In genomic region chr19:49338691-49339363, GRCh38 we compare ENCODE assay signal across 9 cellular contexts. TPM values are rescaled to one million over a fixed set of nuclear protein-coding genes. Genes with fewer than 3 reads are reported as not detected.
DNase-seq lines count a peak whose midpoint lies in the region; ATAC-seq, FAIRE-seq and TF ChIP-seq lines count a peak whose summit lies in the region.
"Had no signal": no experiment of that assay in that cellular context is flagged by ENCODE, and none has a peak within 500 bp of the region (broad histone marks: within the 10 kb centered on the region; RNA-seq: fewer than 3 reads in every experiment).

No MANE protein-coding gene starts in this region.

- no peak overlapping the region for H4K91ac ChIP-seq in H1 (replicated peaks; ENCODE audit: insufficient read length, low read length)

- peaks cover 13% of the 10 kb centered on the region for H3K23me2 ChIP-seq in H1 (ENCODE audit: low read depth, low read length)

- H3K27ac ChIP-seq in H1 (ENCODE audit: low read depth, low read length) (peak overlapping the region; percentile 49; the same call in 1 of the 2 replicates), mesendoderm (ENCODE audit: low read depth, low read length) (peak overlapping the region; percentile 53)

- no peaks in the 10 kb centered on the region for H3K9me3 ChIP-seq in H1 (ENCODE audit: insufficient read depth in 2 of 2, low read depth in 1 of 2, low read length in 1 of 2)

- H3K23ac ChIP-seq in H1 (ENCODE audit: insufficient read length) (no peak overlapping the region), mesendoderm (ENCODE audit: low read length) (no peak overlapping the region)

- DNase-seq in DMS153 treated with DMSO at 0.1 percent for 48 hours (lab: John Stamatoyannopoulos, UW; ENCODE audit: unreplicated experiment) (peak; percentile 84), NCI-H2196 treated with DMSO at 0.1 percent for 48 hours (lab: John Stamatoyannopoulos, UW; ENCODE audit: unreplicated experiment) (peak; percentile 93), H1 (ENCODE audit: low read depth in 1 of 2, low spot score in 2 of 2) (peak; percentile 90 to 99), mesendoderm (peak; percentile 98), urothelium cell line (ENCODE audit: low spot score) (peak; percentile 33), globus pallidus (ENCODE audit: low spot score) (no peak)
- no peak for DNase-seq in activated naive CD4-positive, alpha-beta T cell treated with Interleukin-2 at 50 U/mL for 16 hours

- POLR2A ChIA-PET in H1 (lab: Charles Lee; ENCODE audit: partially characterized antibody) = interaction anchor here (0.6 to 6.9 kb wide), 36 partner anchors 8 to 710 kb away, joined by 3 to 63 read pairs (median 4); partner anchors contain the start of genes DKKL1, LIN7B, NOSIP and PIH1D1

- H4K20me1 ChIP-seq in H1 (replicated peaks in 1 of 2; ENCODE audit: control insufficient read depth in 1 of 2, insufficient read depth in 2 of 2, low read length in 2 of 2) = peaks cover 9 to 22% of the 10 kb centered on the region in 2 experiments

- H3K4ac ChIP-seq in H1 (replicated peaks; ENCODE audit: insufficient read length, low read depth, low read length) (no peak overlapping the region), mesendoderm (ENCODE audit: low read depth, low read length) (no peak overlapping the region)

- TF ChIP-seq RAD21 in H1 (IDR thresholded peaks at IDR 0.05 in 1 of 2, conservative IDR thresholded peaks at IDR 0.05 in 1 of 2; ENCODE audit: low read depth in 2 of 2, low read length in 2 of 2) = peak in 1 of 2 experiments; percentile 20; a peak in 1 of 4 replicates

- no peak overlapping the region for H3K56ac ChIP-seq in H1 (replicated peaks; ENCODE audit: insufficient read length, low read depth, low read length)
- H3K56ac ChIP-seq in mesendoderm (ENCODE audit: low read length) = peak overlapping the region; percentile 62

- ATAC-seq in HG03571 (IDR thresholded peaks at IDR 0.05; ENCODE audit: unreplicated experiment) = no peak

- H3K36me3 ChIP-seq in H1 (ENCODE audit: control insufficient read depth in 2 of 4, insufficient read depth in 4 of 4, low read length in 3 of 4) = peaks cover 22 to 32% (median 24%) of the 10 kb centered on the region in 4 experiments; a peak in 7 of 8 replicates
- peaks cover 13% of the 10 kb centered on the region for H3K36me3 ChIP-seq in mesendoderm (ENCODE audit: control insufficient read depth, insufficient read depth, low read length)

- no peak overlapping the region for H2AFZ ChIP-seq in H1 (ENCODE audit: low read length)

- H3K4me3 ChIP-seq in H1 (ENCODE audit: extremely low read depth in 1 of 4, insufficient read depth in 2 of 4, low read depth in 3 of 4, low read length in 4 of 4) = peak overlapping the region; percentile 13 to 59 (median 50); a peak in 7 of 8 replicates
- no peak overlapping the region for H3K4me3 ChIP-seq in mesendoderm (ENCODE audit: low read length)

- peak in 2 of 3 experiments; percentile 11 to 30; a peak in 2 of 4 replicates for TF ChIP-seq CTCF in H1 (IDR thresholded peaks at IDR 0.05; ENCODE audit: control extremely low read depth in 1 of 3, insufficient read depth in 1 of 3, low read depth in 1 of 3, low read length in 3 of 3)

- peaks cover 0 to 10% (median 3%) of the 10 kb centered on the region in 4 experiments; a peak in 4 of 7 replicates for H3K27me3 ChIP-seq in H1 (replicated peaks in 1 of 4; ENCODE audit: control insufficient read depth in 3 of 4, extremely low read depth in 1 of 4, insufficient read depth in 3 of 4, low read length in 3 of 4)
- no peaks in the 10 kb centered on the region for H3K27me3 ChIP-seq in mesendoderm (ENCODE audit: insufficient read depth, low read length, poor library complexity)

- H4K5ac ChIP-seq in H1 (ENCODE audit: insufficient read length, low read depth, low read length) = peak overlapping the region; percentile 64
- no peak overlapping the region for H4K5ac ChIP-seq in mesendoderm (ENCODE audit: low read length)

- no peak for FAIRE-seq in H1 (lab: Jason Lieb, UNC)
- no peak for FAIRE-seq in urothelium cell line (lab: Jason Lieb, UNC)

- H2BK15ac ChIP-seq in H1 (ENCODE audit: low read length) (no peak overlapping the region), mesendoderm (replicated peaks; ENCODE audit: low read depth) (no peak overlapping the region)

- H2AK5ac ChIP-seq in H1 (ENCODE audit: low read depth, low read length) (no peak overlapping the region), mesendoderm (ENCODE audit: low read length) (no peak overlapping the region)

- H2BK5ac ChIP-seq in H1 (ENCODE audit: low read depth, low read length) (peak overlapping the region; percentile 66; the same call in 1 of the 2 replicates), mesendoderm (ENCODE audit: low read length) (no peak overlapping the region)

- H3K79me2 ChIP-seq in H1 (ENCODE audit: control insufficient read depth in 1 of 2, insufficient read depth in 2 of 2, low read length in 2 of 2) (no peaks in the 10 kb centered on the region), mesendoderm (ENCODE audit: control insufficient read depth, insufficient read depth, low read length) (no peaks in the 10 kb centered on the region)

- TF ChIP-seq POLR2A in H1 (IDR thresholded peaks at IDR 0.05; ENCODE audit: control extremely low read depth in 1 of 2, low read depth in 2 of 2, low read length in 2 of 2) = peak; percentile 65 to 79

- H3K4me2 ChIP-seq in H1 (ENCODE audit: insufficient read depth in 1 of 2, low read depth in 2 of 2, low read length in 2 of 2) (peak overlapping the region; percentile 88 to 99), mesendoderm (ENCODE audit: low read length) (peak overlapping the region; percentile 77)

- WGBS in H1 (ENCODE audit: extremely low coverage in 1 of 2, insufficient coverage in 1 of 2, insufficient read length in 1 of 2, insufficient replicate concordance in 2 of 2, low coverage in 1 of 2, low lambda C conversion rate in 2 of 2, missing lambda C conversion rate in 1 of 2), 2 experiments = 2% methylated on average over 25 of the region's 32 CpGs; no CpG with 5 or more reads in 1 of the 2 experiments
- no CpG with 5 or more reads among the region's 32 CpGs for WGBS in mesendoderm (ENCODE audit: extremely low coverage, insufficient coverage, low lambda C conversion rate)

- no peak overlapping the region for H2BK20ac ChIP-seq in H1 (ENCODE audit: low read length)

- H3K9ac ChIP-seq in H1 (replicated peaks in 1 of 4; ENCODE audit: extremely low read depth in 1 of 4, low read depth in 3 of 4, low read length in 3 of 4) (peak overlapping the region in 2 of 4 experiments; percentile 41 to 45; a peak in 3 of 7 replicates), mesendoderm (ENCODE audit: low read length) (peak overlapping the region; percentile 48)

- H2BK12ac ChIP-seq in H1 (ENCODE audit: low read depth, low read length) = no peak overlapping the region

- no peak for TF ChIP-seq EP300 in H1 (IDR thresholded peaks at IDR 0.05; ENCODE audit: borderline replicate concordance in 1 of 2, low read depth in 2 of 2, low read length in 2 of 2)

- no peak overlapping the region; the same call in none of the 2 replicates for H4K8ac ChIP-seq in H1 (ENCODE audit: extremely low read depth, insufficient read depth, low read length)
- H4K8ac ChIP-seq in mesendoderm (ENCODE audit: low read depth, low read length) = no peak overlapping the region

- CTCF ChIA-PET in H1 (lab: Charles Lee; ENCODE audit: partially characterized antibody) = interaction anchor here (0.8 to 2.5 kb wide), 7 partner anchors 9 to 192 kb away, joined by 3 to 9 read pairs (median 6); no protein-coding TSS in a partner anchor

- H2BK120ac ChIP-seq in H1 (replicated peaks; ENCODE audit: low read depth, low read length) = no peak overlapping the region
- no peak overlapping the region for H2BK120ac ChIP-seq in mesendoderm (ENCODE audit: low read depth, low read length)

- H3K18ac ChIP-seq in H1 (ENCODE audit: extremely low read depth, low read length) (peak overlapping the region; percentile 80; the same call in 1 of the 2 replicates), mesendoderm (ENCODE audit: low read length) (no peak overlapping the region)

- no peak overlapping the region for H3K14ac ChIP-seq in H1 (ENCODE audit: insufficient read length)

- H3K4me1 ChIP-seq in H1 (replicated peaks in 1 of 4; ENCODE audit: control insufficient read depth in 3 of 4, insufficient read depth in 4 of 4, low read length in 3 of 4) (peaks cover 0 to 17% (median 10%) of the 10 kb centered on the region in 4 experiments; a peak in 6 of 7 replicates), mesendoderm (ENCODE audit: control insufficient read depth, low read depth, low read length) (peaks cover 10% of the 10 kb centered on the region)

- H3K79me1 ChIP-seq in H1 (ENCODE audit: low read depth, low read length) (no peaks in the 10 kb centered on the region), mesendoderm (ENCODE audit: low read length) (no peaks in the 10 kb centered on the region)

RNA-seq across cellular contexts. Expression of gene CD37, which starts 3.6 kb away (rescaled TPM):
- not detected in 2 replicates for total RNA-seq in H1 (2021; fragmentation: NEBNext Ultra II Directional; extraction: Animal tissue kit (Norgen Biotek cat#: 25700))
- not detected in 2 replicates for polyA plus RNA-seq in H1 (2011; rRNA removed)
- not detected for polyA plus RNA-seq in H1 (2011; cell fraction: cytosol; rRNA removed)
- polyA plus RNA-seq in H1 (2011; cell fraction: nucleus; rRNA removed) = 0.16 TPM
- 1.9 to 55.2 TPM (median 3.7 TPM) in 4 replicates for polyA plus RNA-seq in H1 (2012, experiment 1 of 2)
- polyA plus RNA-seq in H1 (2012, experiment 2 of 2) = 77.7 TPM
- polyA plus RNA-seq in H1 (2013, experiment 1 of 2) = 0.24 TPM
- 0.37 TPM for polyA plus RNA-seq in H1 (2013, experiment 2 of 2)
- not detected in 2 replicates for polyA minus RNA-seq in H1 (2011; rRNA and poly(A)+ RNA removed)
- polyA minus RNA-seq in H1 (2011; cell fraction: cytosol; rRNA and poly(A)+ RNA removed) = not detected
- not detected for polyA minus RNA-seq in H1 (2011; cell fraction: nucleus; rRNA and poly(A)+ RNA removed)
- polyA plus RNA-seq in mesendoderm (2013, experiment 1 of 2) = 0.13 TPM
- 0.17 TPM for polyA plus RNA-seq in mesendoderm (2013, experiment 2 of 2)
- total RNA-seq: HT1080 had no signal

RNA-seq across cellular contexts. Expression of gene SLC6A16, which starts 13.8 kb away (rescaled TPM):
- total RNA-seq in H1 (2021; fragmentation: NEBNext Ultra II Directional; extraction: Animal tissue kit (Norgen Biotek cat#: 25700)) = 1.5 and 1.7 TPM in 2 replicates
- 0.93 and 1.1 TPM in 2 replicates for polyA plus RNA-seq in H1 (2011; rRNA removed)
- polyA plus RNA-seq in H1 (2011; cell fraction: cytosol; rRNA removed) = 0.85 TPM
- 2.5 TPM for polyA plus RNA-seq in H1 (2011; cell fraction: nucleus; rRNA removed)
- polyA plus RNA-seq in H1 (2012, experiment 1 of 2) = 0.86 to 1.9 TPM (median 1.6 TPM) in 4 replicates
- polyA plus RNA-seq in H1 (2012, experiment 2 of 2) = 1.1 TPM
- polyA plus RNA-seq in H1 (2013, experiment 1 of 2) = 0.39 TPM
- 0.59 TPM for polyA plus RNA-seq in H1 (2013, experiment 2 of 2)
- 1.1 and 1.3 TPM in 2 replicates for polyA minus RNA-seq in H1 (2011; rRNA and poly(A)+ RNA removed)
- polyA minus RNA-seq in H1 (2011; cell fraction: cytosol; rRNA and poly(A)+ RNA removed) = 0.95 TPM
- 2.7 TPM for polyA minus RNA-seq in H1 (2011; cell fraction: nucleus; rRNA and poly(A)+ RNA removed)
- polyA plus RNA-seq in mesendoderm (2013, experiment 1 of 2) = 0.32 TPM
- 0.41 TPM for polyA plus RNA-seq in mesendoderm (2013, experiment 2 of 2)
- total RNA-seq: HT1080 had no signal

RNA-seq across cellular contexts. Expression of gene TEAD2, which starts 23.4 kb away (rescaled TPM):
- total RNA-seq in H1 (2021; fragmentation: NEBNext Ultra II Directional; extraction: Animal tissue kit (Norgen Biotek cat#: 25700)) = 146 and 156 TPM in 2 replicates
- polyA plus RNA-seq in H1 (2011; rRNA removed) = 87.6 and 110 TPM in 2 replicates
- 76.8 TPM for polyA plus RNA-seq in H1 (2011; cell fraction: cytosol; rRNA removed)
- 113 TPM for polyA plus RNA-seq in H1 (2011; cell fraction: nucleus; rRNA removed)
- polyA plus RNA-seq in H1 (2012, experiment 1 of 2) = 111 to 130 TPM (median 124 TPM) in 4 replicates
- 176 TPM for polyA plus RNA-seq in H1 (2012, experiment 2 of 2)
- 139 TPM for polyA plus RNA-seq in H1 (2013, experiment 1 of 2)
- polyA plus RNA-seq in H1 (2013, experiment 2 of 2) = 138 TPM
- polyA minus RNA-seq in H1 (2011; rRNA and poly(A)+ RNA removed) = 97.0 and 101 TPM in 2 replicates
- 74.5 TPM for polyA minus RNA-seq in H1 (2011; cell fraction: cytosol; rRNA and poly(A)+ RNA removed)
- polyA minus RNA-seq in H1 (2011; cell fraction: nucleus; rRNA and poly(A)+ RNA removed) = 52.5 TPM
- polyA plus RNA-seq in mesendoderm (2013, experiment 1 of 2) = 163 TPM
- polyA plus RNA-seq in mesendoderm (2013, experiment 2 of 2) = 145 TPM

RNA-seq across cellular contexts. Expression of gene DKKL1, which starts 24.9 kb away (rescaled TPM):
- 2.6 and 3.1 TPM in 2 replicates for total RNA-seq in H1 (2021; fragmentation: NEBNext Ultra II Directional; extraction: Animal tissue kit (Norgen Biotek cat#: 25700))
- 5.9 and 6.8 TPM in 2 replicates for polyA plus RNA-seq in H1 (2011; rRNA removed)
- 4.6 TPM for polyA plus RNA-seq in H1 (2011; cell fraction: cytosol; rRNA removed)
- 5.8 TPM for polyA plus RNA-seq in H1 (2011; cell fraction: nucleus; rRNA removed)
- 1.4 to 4.0 TPM (median 3.3 TPM) in 4 replicates for polyA plus RNA-seq in H1 (2012, experiment 1 of 2)
- 3.4 TPM for polyA plus RNA-seq in H1 (2012, experiment 2 of 2)
- polyA plus RNA-seq in H1 (2013, experiment 1 of 2) = 5.0 TPM
- polyA plus RNA-seq in H1 (2013, experiment 2 of 2) = 4.3 TPM
- polyA minus RNA-seq in H1 (2011; rRNA and poly(A)+ RNA removed) = 1.0 and 2.1 TPM in 2 replicates
- 2.6 TPM for polyA minus RNA-seq in H1 (2011; cell fraction: cytosol; rRNA and poly(A)+ RNA removed)
- polyA minus RNA-seq in H1 (2011; cell fraction: nucleus; rRNA and poly(A)+ RNA removed) = 1.5 TPM
- polyA plus RNA-seq in mesendoderm (2013, experiment 1 of 2) = 1.4 TPM
- 1.5 TPM for polyA plus RNA-seq in mesendoderm (2013, experiment 2 of 2)
- total RNA-seq: HT1080 had no signal

RNA-seq across cellular contexts. Expression of gene KASH5, which starts 49.2 kb away (rescaled TPM):
- total RNA-seq in H1 (2021; fragmentation: NEBNext Ultra II Directional; extraction: Animal tissue kit (Norgen Biotek cat#: 25700)) = 0.19 and 0.57 TPM in 2 replicates
- polyA plus RNA-seq in H1 (2011; rRNA removed) = 0.05 and 0.28 TPM in 2 replicates
- polyA plus RNA-seq in H1 (2011; cell fraction: cytosol; rRNA removed) = 0.21 TPM
- polyA plus RNA-seq in H1 (2011; cell fraction: nucleus; rRNA removed) = 0.76 TPM
- polyA plus RNA-seq in H1 (2012, experiment 1 of 2) = 0.12 to 0.42 TPM in 2 of 4 replicates, not detected in the others
- polyA plus RNA-seq in H1 (2012, experiment 2 of 2) = not detected
- polyA plus RNA-seq in H1 (2013, experiment 1 of 2) = 0.12 TPM
- 0.07 TPM for polyA plus RNA-seq in H1 (2013, experiment 2 of 2)
- 0.17 TPM in 1 of 2 replicates, not detected in the other for polyA minus RNA-seq in H1 (2011; rRNA and poly(A)+ RNA removed)
- polyA minus RNA-seq in H1 (2011; cell fraction: cytosol; rRNA and poly(A)+ RNA removed) = not detected
- not detected for polyA minus RNA-seq in H1 (2011; cell fraction: nucleus; rRNA and poly(A)+ RNA removed)
- polyA plus RNA-seq in mesendoderm (2013, experiment 1 of 2) = not detected
- 0.03 TPM for polyA plus RNA-seq in mesendoderm (2013, experiment 2 of 2)
- total RNA-seq: HT1080 had no signal

Comparison
In these comparisons a context has a peak if more than half of its experiments do, and no peak if none do; other contexts are left out.
1. DNase-seq: peak in DMS153 treated with DMSO at 0.1 percent for 48 hours (single experiment), NCI-H2196 treated with DMSO at 0.1 percent for 48 hours (single experiment), H1 (2 of 2), mesendoderm (single experiment) and urothelium cell line (single experiment); none in activated naive CD4-positive, alpha-beta T cell treated with Interleukin-2 at 50 U/mL for 16 hours (single experiment) and globus pallidus (single experiment).